ENCODE assay signal across 9 cellular contexts in genomic region chr7:128909605-128910568, GRCh38. TPM values are rescaled to one million over a fixed set of nuclear protein-coding genes. Genes with fewer than 3 reads are reported as not detected.
DNase-seq lines count a peak whose midpoint lies in the region; ATAC-seq and TF ChIP-seq lines count a peak whose summit lies in the region.
"Had no signal": no experiment of that assay in that cellular context is flagged by ENCODE, and none has a peak within 500 bp of the region (broad histone marks: within the 10 kb centered on the region; RNA-seq: fewer than 3 reads in every experiment).

No MANE protein-coding gene starts in this region.

- H3K4me1 Mint-ChIP-seq in stimulated activated memory B cell treated with anti-CD40 and anti-IgM and Interleukin-4, amounts not matched to agents 10 μg/mL and 1 μg/mL and 100 μg/mL, for 72 hours, result peaks cover 62% of the 10 kb centered on the region
- H3K4me1 Mint-ChIP-seq in activated CD4-positive, alpha-beta T cell treated with anti-CD3 and anti-CD28 coated beads, Interleukin-2, amount 10 ng/mL, durations not matched to agents 24 days and 14 days, result no peaks in the 10 kb centered on the region

- peak overlapping the region; percentile 46; the same call in 1 of the 2 replicates for H3K9ac ChIP-seq in iPS-20b (ENCODE audit: low read depth, low read length)

- no peaks in the 10 kb centered on the region for H3K36me3 Mint-ChIP-seq in stimulated activated memory B cell treated with anti-CD40 and anti-IgM and Interleukin-4, amounts not matched to agents 10 μg/mL and 1 μg/mL and 100 μg/mL, for 72 hours
- no peaks in the 10 kb centered on the region for H3K36me3 Mint-ChIP-seq in activated CD4-positive, alpha-beta T cell treated with anti-CD3 and anti-CD28 coated beads, Interleukin-2, amount 10 ng/mL, durations not matched to agents 24 days and 14 days (ENCODE audit: low read depth)

- no peak overlapping the region for H3K27ac ChIP-seq in iPS-20b (ENCODE audit: low read length)

- no peaks in the 10 kb centered on the region for H3K36me3 ChIP-seq in iPS-20b (ENCODE audit: insufficient read depth, low read depth, low read length)

- DNase-seq in HCEC 1CT (peak; percentile 28), astrocyte of the spinal cord (ENCODE audit: low read depth, low spot score) (peak; percentile 24), NOMO-1 (lab: John Stamatoyannopoulos, UW; ENCODE audit: unreplicated experiment in 2 of 2) (no peak)
- no peak for DNase-seq in stimulated activated naive CD4-positive, alpha-beta T cell treated with Interleukin-2 at 50 U/mL for 16 hours (lab: John Stamatoyannopoulos, UW)
- DNase-seq in activated CD4-positive, alpha-beta T cell treated with anti-CD3 and anti-CD28 coated beads, Interleukin-2, amount 10 ng/mL, durations not matched to agents 24 days and 14 days, result no peak

- peak overlapping the region; percentile 22 for H3K4me3 ChIP-seq in astrocyte of the spinal cord (ENCODE audit: low read depth, low read length)
- peak overlapping the region; percentile 76 for H3K4me3 ChIP-seq in iPS-20b (ENCODE audit: low read length)

- no peak for TF ChIP-seq CTCF in astrocyte of the spinal cord (IDR thresholded peaks at IDR 0.05; ENCODE audit: low read depth, low read length)

- H3K27ac Mint-ChIP-seq in stimulated activated memory B cell treated with anti-CD40 and anti-IgM and Interleukin-4, amounts not matched to agents 10 μg/mL and 1 μg/mL and 100 μg/mL, for 72 hours, result peak overlapping the region; percentile 26
- no peak overlapping the region for H3K27ac Mint-ChIP-seq in activated CD4-positive, alpha-beta T cell treated with anti-CD3 and anti-CD28 coated beads, Interleukin-2, amount 10 ng/mL, durations not matched to agents 24 days and 14 days

- peaks cover 43% of the 10 kb centered on the region for H3K27me3 Mint-ChIP-seq in stimulated activated memory B cell treated with anti-CD40 and anti-IgM and Interleukin-4, amounts not matched to agents 10 μg/mL and 1 μg/mL and 100 μg/mL, for 72 hours
- H3K27me3 Mint-ChIP-seq in activated CD4-positive, alpha-beta T cell treated with anti-CD3 and anti-CD28 coated beads, Interleukin-2, amount 10 ng/mL, durations not matched to agents 24 days and 14 days, result peaks cover 45% of the 10 kb centered on the region

- H3K4me1 ChIP-seq in iPS-20b (ENCODE audit: insufficient read depth, low read length), result peaks cover 7% of the 10 kb centered on the region; the same call in 1 of the 2 replicates

- intact Hi-C loops in activated CD4-positive, alpha-beta T cell treated with anti-CD3 and anti-CD28 coated beads, Interleukin-2, amount 10 ng/mL, durations not matched to agents 24 days and 14 days (cut with micrococcal nuclease), result loop anchor here (10.0 kb wide), 1 partner anchor 305 kb away; no protein-coding TSS in a partner anchor

- peaks cover 29% of the 10 kb centered on the region for H3K27me3 ChIP-seq in iPS-20b (ENCODE audit: insufficient read depth, low read length)

- no peaks in the 10 kb centered on the region for H3K9me3 Mint-ChIP-seq in stimulated activated memory B cell treated with anti-CD40 and anti-IgM and Interleukin-4, amounts not matched to agents 10 μg/mL and 1 μg/mL and 100 μg/mL, for 72 hours
- no peaks in the 10 kb centered on the region for H3K9me3 Mint-ChIP-seq in activated CD4-positive, alpha-beta T cell treated with anti-CD3 and anti-CD28 coated beads, Interleukin-2, amount 10 ng/mL, durations not matched to agents 24 days and 14 days

- in situ Hi-C loops in astrocyte of the spinal cord (cut with HindIII; ENCODE audit: low sequenced_read_pairs), result no loop called here

- peak overlapping the region; percentile 58 for H3K4me3 Mint-ChIP-seq in stimulated activated memory B cell treated with anti-CD40 and anti-IgM and Interleukin-4, amounts not matched to agents 10 μg/mL and 1 μg/mL and 100 μg/mL, for 72 hours
- H3K4me3 Mint-ChIP-seq in activated CD4-positive, alpha-beta T cell treated with anti-CD3 and anti-CD28 coated beads, Interleukin-2, amount 10 ng/mL, durations not matched to agents 24 days and 14 days, result no peak overlapping the region

- no peaks in the 10 kb centered on the region for H3K9me3 ChIP-seq in iPS-20b (ENCODE audit: insufficient read depth, low read depth, low read length)

- no peak for ATAC-seq in stimulated activated memory B cell treated with anti-CD40 and anti-IgM and Interleukin-4, amounts not matched to agents 10 μg/mL and 1 μg/mL and 100 μg/mL, for 72 hours
- no peak for ATAC-seq in GM21576 (IDR thresholded peaks at IDR 0.05; ENCODE audit: unreplicated experiment)

RNA-seq across cellular contexts. Expression of gene KCP, which starts 0.6 kb away (rescaled TPM):
- total RNA-seq in activated CD4-positive, alpha-beta T cell treated with anti-CD3 and anti-CD28 coated beads, Interleukin-2, amount 10 ng/mL, durations not matched to agents 24 days and 14 days, result 0.09 and 0.17 TPM in 2 replicates
- total RNA-seq: RPMI7951 had no signal

RNA-seq across cellular contexts. Expression of gene IRF5, which starts 27.8 kb away (rescaled TPM):
- 16.2 and 18.6 TPM in 2 replicates for total RNA-seq in activated CD4-positive, alpha-beta T cell treated with anti-CD3 and anti-CD28 coated beads, Interleukin-2, amount 10 ng/mL, durations not matched to agents 24 days and 14 days
- total RNA-seq: RPMI7951 had no signal

RNA-seq across cellular contexts. Expression of gene ATP6V1F, which starts 47.2 kb away (rescaled TPM):
- 127 and 132 TPM in 2 replicates for total RNA-seq in activated CD4-positive, alpha-beta T cell treated with anti-CD3 and anti-CD28 coated beads, Interleukin-2, amount 10 ng/mL, durations not matched to agents 24 days and 14 days

Comparison
In these comparisons a context has a peak if more than half of its experiments do, and no peak if none do; other contexts are left out.
1. DNase-seq: peak in HCEC 1CT (single experiment) and astrocyte of the spinal cord (single experiment); none in NOMO-1 (0 of 2), stimulated activated naive CD4-positive, alpha-beta T cell treated with Interleukin-2 at 50 U/mL for 16 hours (single experiment) and activated CD4-positive, alpha-beta T cell treated with anti-CD3 and anti-CD28 coated beads, Interleukin-2, amount 10 ng/mL, durations not matched to agents 24 days and 14 days (single experiment).